In the genomic region with DNA sequence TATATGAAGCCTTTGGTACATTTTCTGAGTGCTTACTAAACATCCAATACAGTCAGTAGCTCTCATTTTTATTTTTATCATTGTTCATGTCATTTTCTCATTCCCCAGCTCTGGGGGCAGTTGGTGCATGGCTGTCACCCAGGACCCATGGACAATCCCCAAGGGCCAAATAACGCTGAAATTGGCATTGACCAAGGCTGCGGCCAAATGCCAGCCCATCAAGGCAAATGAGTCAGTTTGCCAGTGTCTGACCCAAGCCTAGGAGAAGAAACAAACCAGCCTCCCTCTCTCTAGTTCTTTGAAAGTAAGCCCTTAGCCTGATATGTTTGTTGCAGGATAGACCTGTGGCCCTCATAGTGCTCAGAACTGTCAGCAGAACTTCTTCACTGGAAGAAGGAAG, we compare ENCODE assay signal across 17 cellular contexts.
"Had no signal": no experiment of that assay in that cellular context is flagged by ENCODE, and none has a peak within 500 bp of the region (broad histone marks: within the 10 kb centered on the region; RNA-seq: fewer than 3 reads in every experiment).

No MANE protein-coding gene starts in this region.

- H3K36me3 Mint-ChIP-seq: activated naive CD4-positive, alpha-beta T cell treated with anti-CD3 and anti-CD28 coated beads, Interleukin-2, amount 50 U/mL, for 72 hours; immature natural killer cell; stimulated activated effector memory CD8-positive, alpha-beta T cell treated with anti-CD3 and anti-CD28 coated beads, Interleukin-12 subunit alpha, Interleukin-12 subunit beta, amount 100 ng/mL, for 72 hours had no signal

- DNase-seq: activated CD4-positive, alpha-beta T cell treated with anti-CD3 and anti-CD28 coated beads, Interleukin-2, amount 50 U/mL, for 48 hours; activated effector memory CD4-positive, alpha-beta T cell treated with anti-CD3 and anti-CD28 coated beads, Interleukin-2, amount 50 U/mL, for 16 hours; activated T-cell treated with anti-CD3 and anti-CD28 coated beads, Interleukin-2, amount 50 U/mL, for 1 hour; cerebellar nuclear complex; effector CD8-positive, alpha-beta T cell; esophagus squamous epithelium; immature natural killer cell; nephron progenitor cell; ovary; right lobe of liver; stimulated activated CD4-positive, alpha-beta T cell treated with anti-CD3 and anti-CD28 coated beads, Interleukin-12 subunit alpha, Interleukin-12 subunit beta, amount 100 ng/mL, for 4 hours; transverse colon had no signal

- H3K27me3 ChIP-seq: esophagus squamous epithelium, ovary, right lobe of liver, transverse colon had no signal

- ATAC-seq: right lobe of liver had no signal

- H3K27ac Mint-ChIP-seq: activated naive CD4-positive, alpha-beta T cell treated with anti-CD3 and anti-CD28 coated beads, Interleukin-2, amount 50 U/mL, for 72 hours; immature natural killer cell; nephron progenitor cell; stimulated activated effector memory CD8-positive, alpha-beta T cell treated with anti-CD3 and anti-CD28 coated beads, Interleukin-12 subunit alpha, Interleukin-12 subunit beta, amount 100 ng/mL, for 72 hours had no signal

- H3K4me3 ChIP-seq: esophagus squamous epithelium, ovary, right lobe of liver, SK-N-MC, transverse colon had no signal

- H3K4me1 Mint-ChIP-seq: immature natural killer cell; stimulated activated effector memory CD8-positive, alpha-beta T cell treated with anti-CD3 and anti-CD28 coated beads, Interleukin-12 subunit alpha, Interleukin-12 subunit beta, amount 100 ng/mL, for 72 hours had no signal

- H3K27ac ChIP-seq: ovary, right lobe of liver, SK-N-MC, VCaP had no signal

- H3K9me3 Mint-ChIP-seq: activated naive CD4-positive, alpha-beta T cell treated with anti-CD3 and anti-CD28 coated beads, Interleukin-2, amount 50 U/mL, for 72 hours; nephron progenitor cell; stimulated activated effector memory CD8-positive, alpha-beta T cell treated with anti-CD3 and anti-CD28 coated beads, Interleukin-12 subunit alpha, Interleukin-12 subunit beta, amount 100 ng/mL, for 72 hours had no signal

- H3K4me3 Mint-ChIP-seq: immature natural killer cell; nephron progenitor cell; stimulated activated effector memory CD8-positive, alpha-beta T cell treated with anti-CD3 and anti-CD28 coated beads, Interleukin-12 subunit alpha, Interleukin-12 subunit beta, amount 100 ng/mL, for 72 hours had no signal

- FAIRE-seq: endothelial cell of umbilical vein had no signal

- H3K9me3 ChIP-seq: esophagus squamous epithelium, ovary, right lobe of liver, transverse colon had no signal

- H3K36me3 ChIP-seq: esophagus squamous epithelium, ovary, right lobe of liver, transverse colon had no signal
